In the genomic region with DNA sequence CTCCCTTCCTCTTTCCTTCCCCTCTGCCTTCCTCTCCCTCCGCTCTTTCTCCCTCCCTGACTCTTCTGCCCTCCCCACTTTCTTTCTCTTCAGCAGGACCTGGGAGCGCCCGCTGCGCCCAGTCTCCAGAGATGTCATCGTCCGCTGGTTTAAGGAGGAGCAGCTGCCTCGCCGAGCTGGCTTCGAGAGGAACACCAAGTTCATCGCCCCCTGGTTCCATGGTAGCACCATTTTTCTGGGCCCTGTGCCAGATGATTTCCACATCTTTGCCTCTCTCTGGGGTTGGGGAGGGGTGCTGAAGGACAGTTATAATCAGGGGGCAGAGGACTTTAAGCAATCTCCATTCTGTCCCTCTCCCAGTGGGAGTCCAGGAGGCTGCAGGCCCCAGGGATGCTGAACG, we compare ENCODE assay signal across 1 cellular context.
TF ChIP-seq lines count a peak whose summit lies in the region.

No MANE protein-coding gene starts in this region.

TF ChIP-seq in GM23338, 12 proteins besides CTCF, POLR2A, EP300 and RAD21 (continued from another document):
- TF ChIP-seq, protein P1, sequence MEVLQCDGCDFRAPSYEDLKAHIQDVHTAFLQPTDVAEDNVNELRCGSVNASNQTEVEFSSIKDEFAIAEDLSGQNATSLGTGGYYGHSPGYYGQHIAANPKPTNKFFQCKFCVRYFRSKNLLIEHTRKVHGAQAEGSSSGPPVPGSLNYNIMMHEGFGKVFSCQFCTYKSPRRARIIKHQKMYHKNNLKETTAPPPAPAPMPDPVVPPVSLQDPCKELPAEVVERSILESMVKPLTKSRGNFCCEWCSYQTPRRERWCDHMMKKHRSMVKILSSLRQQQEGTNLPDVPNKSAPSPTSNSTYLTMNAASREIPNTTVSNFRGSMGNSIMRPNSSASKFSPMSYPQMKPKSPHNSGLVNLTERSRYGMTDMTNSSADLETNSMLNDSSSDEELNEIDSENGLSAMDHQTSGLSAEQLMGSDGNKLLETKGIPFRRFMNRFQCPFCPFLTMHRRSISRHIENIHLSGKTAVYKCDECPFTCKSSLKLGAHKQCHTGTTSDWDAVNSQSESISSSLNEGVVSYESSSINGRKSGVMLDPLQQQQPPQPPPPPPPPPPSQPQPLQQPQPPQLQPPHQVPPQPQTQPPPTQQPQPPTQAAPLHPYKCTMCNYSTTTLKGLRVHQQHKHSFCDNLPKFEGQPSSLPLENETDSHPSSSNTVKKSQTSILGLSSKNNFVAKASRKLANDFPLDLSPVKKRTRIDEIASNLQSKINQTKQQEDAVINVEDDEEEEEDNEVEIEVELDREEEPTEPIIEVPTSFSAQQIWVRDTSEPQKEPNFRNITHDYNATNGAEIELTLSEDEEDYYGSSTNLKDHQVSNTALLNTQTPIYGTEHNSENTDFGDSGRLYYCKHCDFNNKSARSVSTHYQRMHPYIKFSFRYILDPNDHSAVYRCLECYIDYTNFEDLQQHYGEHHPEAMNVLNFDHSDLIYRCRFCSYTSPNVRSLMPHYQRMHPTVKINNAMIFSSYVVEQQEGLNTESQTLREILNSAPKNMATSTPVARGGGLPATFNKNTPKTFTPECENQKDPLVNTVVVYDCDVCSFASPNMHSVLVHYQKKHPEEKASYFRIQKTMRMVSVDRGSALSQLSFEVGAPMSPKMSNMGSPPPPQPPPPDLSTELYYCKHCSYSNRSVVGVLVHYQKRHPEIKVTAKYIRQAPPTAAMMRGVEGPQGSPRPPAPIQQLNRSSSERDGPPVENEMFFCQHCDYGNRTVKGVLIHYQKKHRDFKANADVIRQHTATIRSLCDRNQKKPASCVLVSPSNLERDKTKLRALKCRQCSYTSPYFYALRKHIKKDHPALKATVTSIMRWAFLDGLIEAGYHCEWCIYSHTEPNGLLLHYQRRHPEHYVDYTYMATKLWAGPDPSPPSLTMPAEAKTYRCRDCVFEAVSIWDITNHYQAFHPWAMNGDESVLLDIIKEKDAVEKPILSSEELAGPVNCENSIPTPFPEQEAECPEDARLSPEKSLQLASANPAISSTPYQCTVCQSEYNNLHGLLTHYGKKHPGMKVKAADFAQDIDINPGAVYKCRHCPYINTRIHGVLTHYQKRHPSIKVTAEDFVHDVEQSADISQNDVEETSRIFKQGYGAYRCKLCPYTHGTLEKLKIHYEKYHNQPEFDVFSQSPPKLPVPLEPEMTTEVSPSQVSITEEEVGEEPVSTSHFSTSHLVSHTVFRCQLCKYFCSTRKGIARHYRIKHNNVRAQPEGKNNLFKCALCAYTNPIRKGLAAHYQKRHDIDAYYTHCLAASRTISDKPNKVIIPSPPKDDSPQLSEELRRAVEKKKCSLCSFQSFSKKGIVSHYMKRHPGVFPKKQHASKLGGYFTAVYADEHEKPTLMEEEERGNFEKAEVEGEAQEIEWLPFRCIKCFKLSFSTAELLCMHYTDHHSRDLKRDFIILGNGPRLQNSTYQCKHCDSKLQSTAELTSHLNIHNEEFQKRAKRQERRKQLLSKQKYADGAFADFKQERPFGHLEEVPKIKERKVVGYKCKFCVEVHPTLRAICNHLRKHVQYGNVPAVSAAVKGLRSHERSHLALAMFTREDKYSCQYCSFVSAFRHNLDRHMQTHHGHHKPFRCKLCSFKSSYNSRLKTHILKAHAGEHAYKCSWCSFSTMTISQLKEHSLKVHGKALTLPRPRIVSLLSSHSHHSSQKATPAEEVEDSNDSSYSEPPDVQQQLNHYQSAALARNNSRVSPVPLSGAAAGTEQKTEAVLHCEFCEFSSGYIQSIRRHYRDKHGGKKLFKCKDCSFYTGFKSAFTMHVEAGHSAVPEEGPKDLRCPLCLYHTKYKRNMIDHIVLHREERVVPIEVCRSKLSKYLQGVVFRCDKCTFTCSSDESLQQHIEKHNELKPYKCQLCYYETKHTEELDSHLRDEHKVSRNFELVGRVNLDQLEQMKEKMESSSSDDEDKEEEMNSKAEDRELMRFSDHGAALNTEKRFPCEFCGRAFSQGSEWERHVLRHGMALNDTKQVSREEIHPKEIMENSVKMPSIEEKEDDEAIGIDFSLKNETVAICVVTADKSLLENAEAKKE (CRISPR knock-in tag; IDR thresholded peaks at IDR 0.05): no peak
- TF ChIP-seq POLR2AphosphoS5 (IDR thresholded peaks at IDR 0.05; ENCODE audit: low read depth): no peak
- TF ChIP-seq NANOG (IDR thresholded peaks at IDR 0.05; ENCODE audit: borderline replicate concordance): no peak
- TF ChIP-seq, protein P2, sequence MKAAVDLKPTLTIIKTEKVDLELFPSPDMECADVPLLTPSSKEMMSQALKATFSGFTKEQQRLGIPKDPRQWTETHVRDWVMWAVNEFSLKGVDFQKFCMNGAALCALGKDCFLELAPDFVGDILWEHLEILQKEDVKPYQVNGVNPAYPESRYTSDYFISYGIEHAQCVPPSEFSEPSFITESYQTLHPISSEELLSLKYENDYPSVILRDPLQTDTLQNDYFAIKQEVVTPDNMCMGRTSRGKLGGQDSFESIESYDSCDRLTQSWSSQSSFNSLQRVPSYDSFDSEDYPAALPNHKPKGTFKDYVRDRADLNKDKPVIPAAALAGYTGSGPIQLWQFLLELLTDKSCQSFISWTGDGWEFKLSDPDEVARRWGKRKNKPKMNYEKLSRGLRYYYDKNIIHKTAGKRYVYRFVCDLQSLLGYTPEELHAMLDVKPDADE (IDR thresholded peaks at IDR 0.05): no peak
